In genomic region chr3:50243552-50243895, GRCh38 we compare ENCODE assay signal across 10 cellular contexts. TPM values are rescaled to one million over a fixed set of nuclear protein-coding genes. Genes with fewer than 3 reads are reported as not detected.
A peak's percentile ranks its signal among the peaks of the same experiment; 100 is the strongest.
DNase-seq lines count a peak whose midpoint lies in the region; ATAC-seq, FAIRE-seq and TF ChIP-seq lines count a peak whose summit lies in the region.
"Had no signal": no experiment of that assay in that cellular context is flagged by ENCODE, and none has a peak within 500 bp of the region (broad histone marks: within the 10 kb centered on the region; RNA-seq: fewer than 3 reads in every experiment).

No MANE protein-coding gene starts in this region.

- no peaks in the 10 kb centered on the region for H3K9me1 ChIP-seq in K562 (ENCODE audit: control insufficient read depth, insufficient read depth, low read length)

- no peak for DNase-seq in activated CD4-positive, alpha-beta T cell treated with anti-CD3 and anti-CD28 coated beads, Interleukin-2, amount 10 ng/mL, durations not matched to agents 7 days and 5 days
- DNase-seq in activated CD4-positive, alpha-beta T cell treated with anti-CD3 and anti-CD28 coated beads for 48 hours: no peak
- DNase-seq in K562 (ENCODE audit: extremely low read depth in 1 of 4, low spot score in 3 of 4) (no peak), lung (ENCODE audit: low spot score) (no peak), testis (no peak), NCI-H345 treated with DMSO at 0.1 percent for 48 hours (lab: John Stamatoyannopoulos, UW; ENCODE audit: unreplicated experiment) (no peak), putamen (ENCODE audit: low spot score) (no peak)
- DNase-seq in stimulated activated naive CD4-positive, alpha-beta T cell (lab: John Stamatoyannopoulos, UW): no peak
- DNase-seq: NCI-H2029 treated with DMSO at 0.1 percent for 48 hours had no signal

- no peak overlapping the region for H3K4me2 ChIP-seq in K562 (ENCODE audit: insufficient read depth, low read length)

- H3K36me3 Mint-ChIP-seq in activated CD4-positive, alpha-beta T cell treated with anti-CD3 and anti-CD28 coated beads, Interleukin-2, amount 10 ng/mL, durations not matched to agents 7 days and 5 days (ENCODE audit: low read depth): peaks cover 37% of the 10 kb centered on the region

- no peaks in the 10 kb centered on the region for H3K27me3 Mint-ChIP-seq in activated CD4-positive, alpha-beta T cell treated with anti-CD3 and anti-CD28 coated beads, Interleukin-2, amount 10 ng/mL, durations not matched to agents 7 days and 5 days
- H3K27me3 Mint-ChIP-seq: type B pancreatic cell had no signal

- no peak for FAIRE-seq in K562 (lab: Jason Lieb, UNC)

- BruUV-seq in K562 (replicated peaks; lab: Mats Ljungman, UMichigan): no TSS peak

- H3K4me1 ChIP-seq in K562 (replicated peaks in 1 of 2; ENCODE audit: control insufficient read depth in 2 of 2, insufficient read depth in 2 of 2, low read length in 2 of 2): peaks cover 42 to 55% of the 10 kb centered on the region in 2 experiments
- peaks cover 7 to 58% of the 10 kb centered on the region in 2 donors for H3K4me1 ChIP-seq in lung (ENCODE audit: control insufficient read depth in 2 of 2, insufficient read depth in 2 of 2, low read length in 2 of 2)
- peaks cover 70% of the 10 kb centered on the region for H3K4me1 ChIP-seq in testis

- no peak for TF ChIP-seq EP300 in K562 (IDR thresholded peaks at IDR 0.05; ENCODE audit: low read length)

- H3K27me3 ChIP-seq in K562 (ENCODE audit: control insufficient read depth in 2 of 2, insufficient read depth in 2 of 2, low read length in 2 of 2) (no peaks in the 10 kb centered on the region), lung (ENCODE audit: control insufficient read depth, insufficient read depth) (no peaks in the 10 kb centered on the region), testis (no peaks in the 10 kb centered on the region)

- no peak overlapping the region for H3K9ac ChIP-seq in K562 (ENCODE audit: insufficient read depth in 1 of 2, low read depth in 2 of 2, low read length in 2 of 2)

- peak overlapping the region; percentile 56; the same call in 2 of the 3 replicates for H3K27ac ChIP-seq in K562 (ENCODE audit: extremely low read depth, low read depth, low read length)
- H3K27ac ChIP-seq in lung (ENCODE audit: low read depth in 1 of 2, low read length in 1 of 2): peak overlapping the region; percentile 84 to 95
- peak overlapping the region; percentile 58 to 63 for H3K27ac ChIP-seq in testis

- no peak for TF ChIP-seq CTCF in K562 (IDR thresholded peaks at IDR 0.05 in 2 of 3, conservative IDR thresholded peaks at IDR 0.05 in 1 of 3; ENCODE audit: insufficient read depth in 2 of 3, low read depth in 1 of 3, low read length in 3 of 3)
- TF ChIP-seq CTCF in lung (IDR thresholded peaks at IDR 0.05; ENCODE audit: control extremely low read depth, extremely low read depth): no peak
- no peak for TF ChIP-seq CTCF in testis (IDR thresholded peaks at IDR 0.05)

- WGBS in K562 (ENCODE audit: insufficient coverage, low coverage, missing lambda C conversion rate): 100% methylated on average over 3 of the region's 4 CpGs
- WGBS in lung, 2 donors: 73 to 79% methylated on average over 4 of the region's 4 CpGs
- 66 to 84% methylated on average over 4 of the region's 4 CpGs for WGBS in testis, 2 donors

- in situ Hi-C loops in K562 (cut with MboI): no loop called here

- no peak for TF ChIP-seq POLR2A in K562 (conservative IDR thresholded peaks at IDR 0.05)
- no peak for TF ChIP-seq POLR2A in testis (IDR thresholded peaks at IDR 0.05)

- intact Hi-C loops in K562 (cut with micrococcal nuclease) (no loop called here), testis (cut with DNase I; ENCODE audit: low total_unique reads) (no loop called here)

- H3K4me3 Mint-ChIP-seq in activated CD4-positive, alpha-beta T cell treated with anti-CD3 and anti-CD28 coated beads, Interleukin-2, amount 10 ng/mL, durations not matched to agents 7 days and 5 days: no peak overlapping the region
- H3K4me3 Mint-ChIP-seq: type B pancreatic cell had no signal

- peak overlapping the region; percentile 87 for H3K27ac Mint-ChIP-seq in activated CD4-positive, alpha-beta T cell treated with anti-CD3 and anti-CD28 coated beads, Interleukin-2, amount 10 ng/mL, durations not matched to agents 7 days and 5 days

- CTCF ChIA-PET in activated CD4-positive, alpha-beta T cell treated with anti-CD3 and anti-CD28 coated beads, Interleukin-2, amount 10 ng/mL, durations not matched to agents 7 days and 5 days (lab: Charles Lee): interaction anchor here (1.0 to 13.3 kb wide), 6 partner anchors 11 to 49 kb away, joined by 3 to 212 read pairs (median 8); no protein-coding TSS in a partner anchor
- CTCF ChIA-PET in K562 (lab: Yijun Ruan, JAX; ENCODE audit: low intra/inter-chr PET ratio): no interaction called here

- no peak for ATAC-seq in K562
- ATAC-seq in lung (ENCODE audit: insufficient read depth, low FRiP score): no peak

- no peaks in the 10 kb centered on the region for H4K20me1 ChIP-seq in K562 (replicated peaks; ENCODE audit: control insufficient read depth, insufficient read depth, low read length)

- H3K36me3 ChIP-seq in K562 (ENCODE audit: control insufficient read depth, insufficient read depth, low read length) (peaks cover 7% of the 10 kb centered on the region; the same call in 1 of the 3 replicates), lung (ENCODE audit: control insufficient read depth in 2 of 2, insufficient read depth in 2 of 2, low read length in 2 of 2) (peaks cover 0 to 12% of the 10 kb centered on the region in 2 donors), testis (ENCODE audit: low read depth, missing control alignments) (no peaks in the 10 kb centered on the region)

- no peak overlapping the region for H3K4me3 ChIP-seq in K562
- no peak overlapping the region for H3K4me3 ChIP-seq in lung
- no peak overlapping the region for H3K4me3 ChIP-seq in testis

- POLR2A ChIA-PET in activated CD4-positive, alpha-beta T cell treated with anti-CD3 and anti-CD28 coated beads, Interleukin-2, amount 10 ng/mL, durations not matched to agents 7 days and 5 days (lab: Charles Lee): interaction anchor here (0.6 kb wide), 1 partner anchor 441 kb away, joined by 3 read pairs; no protein-coding TSS in a partner anchor
- POLR2A ChIA-PET in K562 (lab: Yijun Ruan, JAX): interaction anchor here (1.1 kb wide), 2 partner anchors 28 to 457 kb away, joined by 3 to 4 read pairs; partner anchors contain the start of gene IP6K1

- no peaks in the 10 kb centered on the region for H3K9me3 ChIP-seq in K562 (replicated peaks; ENCODE audit: control insufficient read depth, insufficient read depth, low read depth, low read length)
- H3K9me3 ChIP-seq in lung (ENCODE audit: control insufficient read depth in 2 of 2, insufficient read depth in 1 of 2, low read length in 1 of 2): no peaks in the 10 kb centered on the region
- no peaks in the 10 kb centered on the region for H3K9me3 ChIP-seq in testis

- peaks cover 35% of the 10 kb centered on the region for H3K79me2 ChIP-seq in K562 (ENCODE audit: control insufficient read depth, insufficient read depth, low read length)

- H2AFZ ChIP-seq in K562 (ENCODE audit: low read depth, low read length): no peak overlapping the region

- H3K4me1 Mint-ChIP-seq in activated CD4-positive, alpha-beta T cell treated with anti-CD3 and anti-CD28 coated beads, Interleukin-2, amount 10 ng/mL, durations not matched to agents 7 days and 5 days: peaks cover 88% of the 10 kb centered on the region

- TF ChIP-seq RAD21 in K562 (CRISPR knock-in tag; conservative IDR thresholded peaks at IDR 0.05 in 1 of 2, IDR thresholded peaks at IDR 0.05 in 1 of 2): no peak

- H3K9me3 Mint-ChIP-seq in activated CD4-positive, alpha-beta T cell treated with anti-CD3 and anti-CD28 coated beads, Interleukin-2, amount 10 ng/mL, durations not matched to agents 7 days and 5 days: no peaks in the 10 kb centered on the region
- H3K9me3 Mint-ChIP-seq: type B pancreatic cell had no signal

RNA-seq across cellular contexts. Expression of gene GNAI2, which starts 7.5 kb away (rescaled TPM):
- 100 to 1,000 TPM; 489 to 524 TPM for total RNA-seq in activated CD4-positive, alpha-beta T cell treated with anti-CD3 and anti-CD28 coated beads, Interleukin-2, amount 10 ng/mL, durations not matched to agents 7 days and 5 days
- 32.6 and 87.4 TPM in 2 replicates for total RNA-seq in K562 (2011; cell fraction: chromatin; rRNA removed; ENCODE audit: low replicate concordance)
- total RNA-seq in K562 (2011; cell fraction: nucleolus; rRNA removed): 69.2 and 80.9 TPM in 2 replicates
- total RNA-seq in K562 (2011; cell fraction: nucleoplasm; rRNA removed): 56.0 and 62.0 TPM in 2 replicates
- total RNA-seq in K562 (2014; rRNA removed) (41.0 and 53.8 TPM in 2 replicates), K562 (2014; rRNA removed; fragmentation: Illumina TruSeq; extraction: Trizol) (18.6 and 19.5 TPM in 2 replicates), K562 (2015; rRNA removed; fragmentation: Illumina TruSeq; extraction: Trizol) (41.1 and 42.7 TPM in 2 replicates), K562 (2021) (55.4 and 60.5 TPM in 2 replicates), lung (100 to 1,000 TPM; 224 to 332 TPM), testis (100 to 1,000 TPM; 239 to 343 TPM)
- polyA plus RNA-seq in K562 (2011; rRNA removed) (72.2 and 172 TPM in 2 replicates), K562 (2014; fragmentation: Illumina TruSeq; extraction: Trizol) (49.3 and 56.1 TPM in 2 replicates), K562 (2014; fragmentation: Nextera tagmentation; extraction: Ambion mirVana) (1 to 10 TPM; 1.1 to 2.5 TPM), K562 (2014; rRNA removed) (41.4 and 51.2 TPM in 2 replicates), lung (100 to 1,000 TPM; 217 to 364 TPM), testis (ENCODE audit: insufficient read depth, low read depth, low replicate concordance) (238 TPM)
- polyA plus RNA-seq in K562 (2011; cell fraction: cytosol; rRNA removed): 128 and 171 TPM in 2 replicates
- 49.7 and 89.7 TPM in 2 replicates for polyA plus RNA-seq in K562 (2011; cell fraction: nucleus; rRNA removed)
- 64.5 and 84.8 TPM in 2 replicates for polyA plus RNA-seq in K562 (2012)
- polyA minus RNA-seq in K562 (2011; rRNA and poly(A)+ RNA removed): 112 and 135 TPM in 2 replicates
- 34.5 and 65.7 TPM in 2 replicates for polyA minus RNA-seq in K562 (2011; cell fraction: cytosol; rRNA and poly(A)+ RNA removed)
- 11.7 and 24.4 TPM in 2 replicates for polyA minus RNA-seq in K562 (2011; cell fraction: nucleus; rRNA and poly(A)+ RNA removed)

RNA-seq across cellular contexts. Expression of gene SEMA3B, which starts 25.4 kb away (rescaled TPM):
- total RNA-seq in activated CD4-positive, alpha-beta T cell treated with anti-CD3 and anti-CD28 coated beads, Interleukin-2, amount 10 ng/mL, durations not matched to agents 7 days and 5 days: under 1 TPM; 0.37 to 0.60 TPM
- total RNA-seq in K562 (2011; cell fraction: chromatin; rRNA removed; ENCODE audit: low replicate concordance): 7.6 and 22.1 TPM in 2 replicates
- 12.1 and 17.2 TPM in 2 replicates for total RNA-seq in K562 (2011; cell fraction: nucleolus; rRNA removed)
- 4.6 and 11.0 TPM in 2 replicates for total RNA-seq in K562 (2011; cell fraction: nucleoplasm; rRNA removed)
- total RNA-seq in K562 (2014; rRNA removed) (0.82 and 1.1 TPM in 2 replicates), K562 (2014; rRNA removed; fragmentation: Illumina TruSeq; extraction: Trizol) (0.13 and 0.18 TPM in 2 replicates), K562 (2015; rRNA removed; fragmentation: Illumina TruSeq; extraction: Trizol) (0.29 and 0.30 TPM in 2 replicates), K562 (2021) (1.8 and 2.2 TPM in 2 replicates), lung (10 to 100 TPM; 47.9 to 95.7 TPM), testis (10 to 100 TPM; 12.9 to 26.7 TPM)
- polyA plus RNA-seq in K562 (2011; rRNA removed) (1.3 and 2.5 TPM in 2 replicates), K562 (2014; fragmentation: Illumina TruSeq; extraction: Trizol) (0.27 and 0.37 TPM in 2 replicates), K562 (2014; fragmentation: Nextera tagmentation; extraction: Ambion mirVana) (under 1 TPM in 1 of 2 experiments, not detected in 1; 0.03 TPM), K562 (2014; rRNA removed) (1.7 and 2.3 TPM in 2 replicates), lung (10 to 100 TPM; 39.6 to 75.6 TPM), testis (ENCODE audit: insufficient read depth, low read depth, low replicate concordance) (30.2 TPM)
- 1.5 and 2.7 TPM in 2 replicates for polyA plus RNA-seq in K562 (2011; cell fraction: cytosol; rRNA removed)
- 31.8 and 37.3 TPM in 2 replicates for polyA plus RNA-seq in K562 (2011; cell fraction: nucleus; rRNA removed)
- polyA plus RNA-seq in K562 (2012): 1.3 and 4.7 TPM in 2 replicates
- 0.18 and 0.33 TPM in 2 replicates for polyA minus RNA-seq in K562 (2011; rRNA and poly(A)+ RNA removed)
- polyA minus RNA-seq in K562 (2011; cell fraction: cytosol; rRNA and poly(A)+ RNA removed): 3.0 and 5.2 TPM in 2 replicates
- polyA minus RNA-seq in K562 (2011; cell fraction: nucleus; rRNA and poly(A)+ RNA removed): 4.4 and 10.3 TPM in 2 replicates

RNA-seq across cellular contexts. Expression of gene LSMEM2, which starts 35.4 kb away (rescaled TPM):
- total RNA-seq in activated CD4-positive, alpha-beta T cell treated with anti-CD3 and anti-CD28 coated beads, Interleukin-2, amount 10 ng/mL, durations not matched to agents 7 days and 5 days: not detected
- total RNA-seq in K562 (2011; cell fraction: chromatin; rRNA removed; ENCODE audit: low replicate concordance): not detected in 2 replicates
- not detected in 2 replicates for total RNA-seq in K562 (2011; cell fraction: nucleolus; rRNA removed)
- not detected in 2 replicates for total RNA-seq in K562 (2011; cell fraction: nucleoplasm; rRNA removed)
- total RNA-seq in K562 (2014; rRNA removed) (not detected in 2 replicates), K562 (2014; rRNA removed; fragmentation: Illumina TruSeq; extraction: Trizol) (not detected in 2 replicates), K562 (2015; rRNA removed; fragmentation: Illumina TruSeq; extraction: Trizol) (not detected in 2 replicates), K562 (2021) (not detected in 2 replicates), lung (under 1 TPM in 1 of 2 donors, not detected in 1; 0.12 TPM), testis (1 to 10 TPM; 1.5 to 3.2 TPM)
- polyA plus RNA-seq in K562 (2011; rRNA removed) (not detected in 2 replicates), K562 (2014; fragmentation: Illumina TruSeq; extraction: Trizol) (not detected in 2 replicates), K562 (2014; fragmentation: Nextera tagmentation; extraction: Ambion mirVana) (not detected), K562 (2014; rRNA removed) (not detected in 2 replicates), lung (under 1 TPM; 0.10 to 0.49 TPM), testis (ENCODE audit: insufficient read depth, low read depth, low replicate concordance) (2.6 TPM)
- polyA plus RNA-seq in K562 (2011; cell fraction: cytosol; rRNA removed): not detected in 2 replicates
- polyA plus RNA-seq in K562 (2011; cell fraction: nucleus; rRNA removed): 0.10 TPM in 1 of 2 replicates, not detected in the other
- 0.08 and 0.12 TPM in 2 replicates for polyA plus RNA-seq in K562 (2012)
- not detected in 2 replicates for polyA minus RNA-seq in K562 (2011; rRNA and poly(A)+ RNA removed)
- polyA minus RNA-seq in K562 (2011; cell fraction: cytosol; rRNA and poly(A)+ RNA removed): not detected in 2 replicates
- polyA minus RNA-seq in K562 (2011; cell fraction: nucleus; rRNA and poly(A)+ RNA removed): not detected in 2 replicates

RNA-seq across cellular contexts. Expression of gene SLC38A3, which starts 38.5 kb away (rescaled TPM):
- not detected for total RNA-seq in activated CD4-positive, alpha-beta T cell treated with anti-CD3 and anti-CD28 coated beads, Interleukin-2, amount 10 ng/mL, durations not matched to agents 7 days and 5 days
- total RNA-seq in K562 (2011; cell fraction: chromatin; rRNA removed; ENCODE audit: low replicate concordance): 0.99 and 3.1 TPM in 2 replicates
- total RNA-seq in K562 (2011; cell fraction: nucleolus; rRNA removed): 1.6 and 3.8 TPM in 2 replicates
- total RNA-seq in K562 (2011; cell fraction: nucleoplasm; rRNA removed): 1.3 and 1.5 TPM in 2 replicates
- total RNA-seq in K562 (2014; rRNA removed): 0.09 TPM in 1 of 2 replicates, not detected in the other
- not detected in 2 replicates for total RNA-seq in K562 (2014; rRNA removed; fragmentation: Illumina TruSeq; extraction: Trizol)
- not detected in 2 replicates for total RNA-seq in K562 (2015; rRNA removed; fragmentation: Illumina TruSeq; extraction: Trizol)
- total RNA-seq in K562 (2021): 0.16 and 0.27 TPM in 2 replicates
- polyA plus RNA-seq in K562 (2011; rRNA removed): 0.38 and 0.66 TPM in 2 replicates
- 0.47 and 0.52 TPM in 2 replicates for polyA plus RNA-seq in K562 (2011; cell fraction: cytosol; rRNA removed)
- 2.9 and 4.2 TPM in 2 replicates for polyA plus RNA-seq in K562 (2011; cell fraction: nucleus; rRNA removed)
- not detected in 2 replicates for polyA plus RNA-seq in K562 (2012)
- polyA plus RNA-seq in K562 (2014; fragmentation: Illumina TruSeq; extraction: Trizol): not detected in 2 replicates
- not detected for polyA plus RNA-seq in K562 (2014; fragmentation: Nextera tagmentation; extraction: Ambion mirVana)
- polyA plus RNA-seq in K562 (2014; rRNA removed): not detected in 2 replicates
- polyA minus RNA-seq in K562 (2011; rRNA and poly(A)+ RNA removed): 0.46 and 0.57 TPM in 2 replicates
- polyA minus RNA-seq in K562 (2011; cell fraction: cytosol; rRNA and poly(A)+ RNA removed): 0.29 and 1.1 TPM in 2 replicates
- 0.54 and 0.78 TPM in 2 replicates for polyA minus RNA-seq in K562 (2011; cell fraction: nucleus; rRNA and poly(A)+ RNA removed)
- total RNA-seq in lung: 1 to 10 TPM in 1 of 2 donors, under 1 TPM in 1; 0.43 to 4.3 TPM
- polyA plus RNA-seq in lung: under 1 TPM; 0.08 to 0.24 TPM
- total RNA-seq in testis: 1 to 10 TPM; 4.3 to 5.4 TPM
- 3.4 TPM for polyA plus RNA-seq in testis (ENCODE audit: insufficient read depth, low read depth, low replicate concordance)

RNA-seq across cellular contexts. Expression of gene IFRD2, which starts 48.7 kb away (rescaled TPM):
- total RNA-seq in activated CD4-positive, alpha-beta T cell treated with anti-CD3 and anti-CD28 coated beads, Interleukin-2, amount 10 ng/mL, durations not matched to agents 7 days and 5 days: 10 to 100 TPM; 59.4 to 66.0 TPM
- total RNA-seq in K562 (2011; cell fraction: chromatin; rRNA removed; ENCODE audit: low replicate concordance): 134 and 435 TPM in 2 replicates
- 318 and 350 TPM in 2 replicates for total RNA-seq in K562 (2011; cell fraction: nucleolus; rRNA removed)
- total RNA-seq in K562 (2011; cell fraction: nucleoplasm; rRNA removed): 152 and 197 TPM in 2 replicates
- 75.1 and 91.2 TPM in 2 replicates for total RNA-seq in K562 (2014; rRNA removed)
- 31.2 and 42.6 TPM in 2 replicates for total RNA-seq in K562 (2014; rRNA removed; fragmentation: Illumina TruSeq; extraction: Trizol)
- total RNA-seq in K562 (2015; rRNA removed; fragmentation: Illumina TruSeq; extraction: Trizol): 54.4 and 57.2 TPM in 2 replicates
- 115 and 116 TPM in 2 replicates for total RNA-seq in K562 (2021)
- 44.6 and 56.2 TPM in 2 replicates for polyA plus RNA-seq in K562 (2011; rRNA removed)
- 47.8 and 103 TPM in 2 replicates for polyA plus RNA-seq in K562 (2011; cell fraction: cytosol; rRNA removed)
- 475 and 549 TPM in 2 replicates for polyA plus RNA-seq in K562 (2011; cell fraction: nucleus; rRNA removed)
- 69.2 and 72.6 TPM in 2 replicates for polyA plus RNA-seq in K562 (2012)
- 52.8 and 58.1 TPM in 2 replicates for polyA plus RNA-seq in K562 (2014; fragmentation: Illumina TruSeq; extraction: Trizol)
- 10 to 100 TPM; 30.5 to 41.0 TPM for polyA plus RNA-seq in K562 (2014; fragmentation: Nextera tagmentation; extraction: Ambion mirVana)
- polyA plus RNA-seq in K562 (2014; rRNA removed): 79.9 and 91.5 TPM in 2 replicates
- 20.2 and 31.4 TPM in 2 replicates for polyA minus RNA-seq in K562 (2011; rRNA and poly(A)+ RNA removed)
- 26.1 and 29.9 TPM in 2 replicates for polyA minus RNA-seq in K562 (2011; cell fraction: cytosol; rRNA and poly(A)+ RNA removed)
- 118 and 130 TPM in 2 replicates for polyA minus RNA-seq in K562 (2011; cell fraction: nucleus; rRNA and poly(A)+ RNA removed)
- 10 to 100 TPM; 14.7 to 98.8 TPM for total RNA-seq in lung
- 100 to 1,000 TPM in 1 of 2 donors, 10 to 100 TPM in 1; 91.4 to 107 TPM for polyA plus RNA-seq in lung
- total RNA-seq in testis: 10 to 100 TPM; 55.3 to 60.9 TPM
- 42.3 TPM for polyA plus RNA-seq in testis (ENCODE audit: insufficient read depth, low read depth, low replicate concordance)
